Comparison of ENCODE assay signal across 12 cellular contexts in the genomic region with DNA sequence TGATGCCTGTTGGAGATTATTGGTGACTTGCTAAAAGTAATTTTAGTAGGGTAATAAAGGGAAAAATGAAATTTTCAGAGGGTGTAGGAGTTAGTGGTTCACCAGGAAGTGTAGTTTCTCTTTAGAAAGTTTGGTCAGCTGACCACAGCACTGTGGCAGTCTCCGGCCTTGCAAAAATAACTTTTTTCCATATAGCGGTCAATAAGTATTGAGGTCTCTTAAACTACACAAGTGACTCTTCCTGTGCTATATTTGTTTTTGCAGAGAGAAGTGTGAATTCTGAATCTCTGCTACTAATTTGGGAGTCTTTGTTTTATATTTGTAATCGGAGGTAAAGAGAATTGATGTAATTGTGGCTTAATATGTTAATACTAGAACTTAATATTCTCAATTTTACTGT. TPM values are rescaled to one million over a fixed set of nuclear protein-coding genes. Genes with fewer than 3 reads are reported as not detected.
DNase-seq lines count a peak whose midpoint lies in the region; ATAC-seq and TF ChIP-seq lines count a peak whose summit lies in the region.
"Had no signal": no experiment of that assay in that cellular context is flagged by ENCODE, and none has a peak within 500 bp of the region (broad histone marks: within the 10 kb centered on the region; RNA-seq: fewer than 3 reads in every experiment).

No MANE protein-coding gene starts in this region.

- H3K27ac Mint-ChIP-seq in stimulated activated naive CD8-positive, alpha-beta T cell treated with anti-CD3 and anti-CD28 coated beads, Interleukin-15, amount 100 ng/mL, for 72 hours: no peak overlapping the region
- peak overlapping the region in 2 of 9 donors; percentile 12 to 52 for H3K27ac Mint-ChIP-seq in naive thymus-derived CD4-positive, alpha-beta T cell

- H3K27ac ChIP-seq in osteoblast (ENCODE audit: low read depth, low read length) (peak overlapping the region; percentile 11), A673 (ENCODE audit: low read depth, low read length, poor library complexity, severe bottlenecking) (no peak overlapping the region)
- H3K27ac ChIP-seq in naive thymus-derived CD4-positive, alpha-beta T cell (ENCODE audit: low read depth, low read length): no peak overlapping the region
- H3K27ac ChIP-seq: right lobe of liver had no signal

- H3K9me3 Mint-ChIP-seq in stimulated activated naive CD8-positive, alpha-beta T cell treated with anti-CD3 and anti-CD28 coated beads, Interleukin-15, amount 100 ng/mL, for 72 hours: no peaks in the 10 kb centered on the region
- no peaks in the 10 kb centered on the region for H3K9me3 Mint-ChIP-seq in naive thymus-derived CD4-positive, alpha-beta T cell

- TF ChIP-seq CTCF in osteoblast (IDR thresholded peaks at IDR 0.05; ENCODE audit: extremely low read depth, low read depth, low read length) (no peak), A673 (conservative IDR thresholded peaks at IDR 0.05; ENCODE audit: low read depth, low read length) (no peak)

- no TSS peak for BruUV-seq in A673 (replicated peaks; lab: Mats Ljungman, UMichigan)

- peaks cover 59% of the 10 kb centered on the region for H4K20me1 ChIP-seq in osteoblast (ENCODE audit: insufficient read depth, low read length)

- peaks cover 0 to 11% (median 0%) of the 10 kb centered on the region in 5 donors for H3K36me3 Mint-ChIP-seq in naive thymus-derived CD4-positive, alpha-beta T cell

- H3K36me3 ChIP-seq in osteoblast (ENCODE audit: insufficient read depth, low read length) (peaks cover 7% of the 10 kb centered on the region), A673 (ENCODE audit: insufficient read depth, low read length, poor library complexity, severe bottlenecking) (no peaks in the 10 kb centered on the region)
- no peaks in the 10 kb centered on the region for H3K36me3 ChIP-seq in naive thymus-derived CD4-positive, alpha-beta T cell (ENCODE audit: control insufficient read depth in 2 of 3, insufficient read depth in 3 of 3, low read length in 3 of 3)
- H3K36me3 ChIP-seq: right lobe of liver had no signal

- DNase-seq in osteoblast (ENCODE audit: insufficient read length, low spot score, missing footprints): no peak
- no peak for DNase-seq in stimulated activated naive CD8-positive, alpha-beta T cell treated with anti-CD3 and anti-CD28 coated beads, Interleukin-15, amount 100 ng/mL, for 72 hours
- DNase-seq in 8988T: no peak
- DNase-seq in naive thymus-derived CD4-positive, alpha-beta T cell: no peak
- DNase-seq in A673 (ENCODE audit: low spot score): no peak
- DNase-seq: foreskin fibroblast, NCI-H2081, right lobe of liver had no signal

- no peaks in the 10 kb centered on the region for H3K9me3 ChIP-seq in osteoblast (ENCODE audit: low read depth, low read length)
- H3K9me3 ChIP-seq in naive thymus-derived CD4-positive, alpha-beta T cell (ENCODE audit: control insufficient read depth in 2 of 3, low read length in 3 of 3): no peaks in the 10 kb centered on the region
- no peaks in the 10 kb centered on the region for H3K9me3 ChIP-seq in A673 (ENCODE audit: low read depth, low read length, poor library complexity, severe bottlenecking)
- H3K9me3 ChIP-seq: right lobe of liver had no signal

- no peak overlapping the region for H2AFZ ChIP-seq in osteoblast (ENCODE audit: low read length)

- H3K4me1 ChIP-seq in osteoblast (ENCODE audit: insufficient read depth, low read length): peaks cover 29% of the 10 kb centered on the region
- H3K4me1 ChIP-seq in naive thymus-derived CD4-positive, alpha-beta T cell (ENCODE audit: control insufficient read depth in 2 of 2, insufficient read depth in 2 of 2, low read length in 2 of 2): peaks cover 0 to 4% of the 10 kb centered on the region in 2 donors
- H3K4me1 ChIP-seq in A673 (ENCODE audit: insufficient read depth, low read length, poor library complexity, severe bottlenecking): peaks cover 7% of the 10 kb centered on the region

- CTCF ChIA-PET in naive thymus-derived CD4-positive, alpha-beta T cell (lab: Charles Lee): no interaction called here
- CTCF ChIA-PET in A673 (lab: Charles Lee): no interaction called here

- peaks cover 98% of the 10 kb centered on the region for H3K79me2 ChIP-seq in osteoblast (ENCODE audit: insufficient read depth, low read length)

- peaks cover 8% of the 10 kb centered on the region for H3K4me1 Mint-ChIP-seq in stimulated activated naive CD8-positive, alpha-beta T cell treated with anti-CD3 and anti-CD28 coated beads, Interleukin-15, amount 100 ng/mL, for 72 hours
- peaks cover 4 to 53% (median 7%) of the 10 kb centered on the region in 7 donors for H3K4me1 Mint-ChIP-seq in naive thymus-derived CD4-positive, alpha-beta T cell

- POLR2A ChIA-PET in naive thymus-derived CD4-positive, alpha-beta T cell (lab: Charles Lee): interaction anchor here (0.8 kb wide), 1 partner anchor 10 kb away, joined by 3 read pairs; no protein-coding TSS in a partner anchor
- POLR2A ChIA-PET in A673 (lab: Charles Lee; ENCODE audit: low non-redundant PET): no interaction called here

- intact Hi-C loops in naive thymus-derived CD4-positive, alpha-beta T cell (cut with micrococcal nuclease): no loop called here
- intact Hi-C loops in A673 (cut with micrococcal nuclease; ENCODE audit: unreplicated experiment): no loop called here

- H3K27me3 ChIP-seq in osteoblast (ENCODE audit: insufficient read depth, low read length) (no peaks in the 10 kb centered on the region), A673 (replicated peaks; ENCODE audit: insufficient read depth, low read depth, low read length, poor library complexity) (no peaks in the 10 kb centered on the region)
- H3K27me3 ChIP-seq in naive thymus-derived CD4-positive, alpha-beta T cell (ENCODE audit: control insufficient read depth in 2 of 2, insufficient read depth in 2 of 2, low read length in 2 of 2): no peaks in the 10 kb centered on the region
- H3K27me3 ChIP-seq: right lobe of liver had no signal

- no peak overlapping the region for H3K4me2 ChIP-seq in osteoblast (ENCODE audit: insufficient read depth, low read length)

- peak; percentile 87 for ATAC-seq in GM19035 (IDR thresholded peaks at IDR 0.05; ENCODE audit: unreplicated experiment)
- ATAC-seq in HG02571 (IDR thresholded peaks at IDR 0.05; ENCODE audit: unreplicated experiment): peak; percentile 85
- peak; percentile 94 for ATAC-seq in HG03442 (IDR thresholded peaks at IDR 0.05; ENCODE audit: unreplicated experiment)
- no peak for ATAC-seq in stimulated activated naive CD8-positive, alpha-beta T cell treated with anti-CD3 and anti-CD28 coated beads, Interleukin-15, amount 100 ng/mL, for 72 hours
- no peak for ATAC-seq in naive thymus-derived CD4-positive, alpha-beta T cell

- H3K4me3 ChIP-seq in osteoblast (ENCODE audit: insufficient read depth, low read length) (no peak overlapping the region), A673 (ENCODE audit: low read depth, low read length, poor library complexity, severe bottlenecking) (no peak overlapping the region)
- H3K4me3 ChIP-seq in naive thymus-derived CD4-positive, alpha-beta T cell (ENCODE audit: low read length): no peak overlapping the region
- H3K4me3 ChIP-seq: right lobe of liver had no signal

- no peaks in the 10 kb centered on the region for H3K27me3 Mint-ChIP-seq in stimulated activated naive CD8-positive, alpha-beta T cell treated with anti-CD3 and anti-CD28 coated beads, Interleukin-15, amount 100 ng/mL, for 72 hours
- H3K27me3 Mint-ChIP-seq in naive thymus-derived CD4-positive, alpha-beta T cell: no peaks in the 10 kb centered on the region
- H3K27me3 Mint-ChIP-seq: brain had no signal

- H3K4me3 Mint-ChIP-seq in stimulated activated naive CD8-positive, alpha-beta T cell treated with anti-CD3 and anti-CD28 coated beads, Interleukin-15, amount 100 ng/mL, for 72 hours: no peak overlapping the region
- H3K4me3 Mint-ChIP-seq in naive thymus-derived CD4-positive, alpha-beta T cell: peak overlapping the region in 1 of 10 donors; percentile 2
- H3K4me3 Mint-ChIP-seq: brain had no signal

RNA-seq across cellular contexts. Expression of gene PTPN12, which starts 24.3 kb away (rescaled TPM):
- total RNA-seq in osteoblast: 78.1 and 80.7 TPM in 2 replicates
- 10 to 100 TPM; 19.3 to 50.0 (median 24.2) TPM for total RNA-seq in naive thymus-derived CD4-positive, alpha-beta T cell
- polyA plus RNA-seq in naive thymus-derived CD4-positive, alpha-beta T cell: 1 to 10 TPM; 1.4 to 1.5 TPM
- 54.3 and 63.3 TPM in 2 replicates for total RNA-seq in A673 (2021)

Comparison
In these comparisons a context has a peak if more than half of its experiments do, and no peak if none do; other contexts are left out.
1. ATAC-seq: peak in GM19035 (single experiment), HG02571 (single experiment) and HG03442 (single experiment); none in stimulated activated naive CD8-positive, alpha-beta T cell treated with anti-CD3 and anti-CD28 coated beads, Interleukin-15, amount 100 ng/mL, for 72 hours (single experiment) and naive thymus-derived CD4-positive, alpha-beta T cell (single experiment).